In the genomic region with DNA sequence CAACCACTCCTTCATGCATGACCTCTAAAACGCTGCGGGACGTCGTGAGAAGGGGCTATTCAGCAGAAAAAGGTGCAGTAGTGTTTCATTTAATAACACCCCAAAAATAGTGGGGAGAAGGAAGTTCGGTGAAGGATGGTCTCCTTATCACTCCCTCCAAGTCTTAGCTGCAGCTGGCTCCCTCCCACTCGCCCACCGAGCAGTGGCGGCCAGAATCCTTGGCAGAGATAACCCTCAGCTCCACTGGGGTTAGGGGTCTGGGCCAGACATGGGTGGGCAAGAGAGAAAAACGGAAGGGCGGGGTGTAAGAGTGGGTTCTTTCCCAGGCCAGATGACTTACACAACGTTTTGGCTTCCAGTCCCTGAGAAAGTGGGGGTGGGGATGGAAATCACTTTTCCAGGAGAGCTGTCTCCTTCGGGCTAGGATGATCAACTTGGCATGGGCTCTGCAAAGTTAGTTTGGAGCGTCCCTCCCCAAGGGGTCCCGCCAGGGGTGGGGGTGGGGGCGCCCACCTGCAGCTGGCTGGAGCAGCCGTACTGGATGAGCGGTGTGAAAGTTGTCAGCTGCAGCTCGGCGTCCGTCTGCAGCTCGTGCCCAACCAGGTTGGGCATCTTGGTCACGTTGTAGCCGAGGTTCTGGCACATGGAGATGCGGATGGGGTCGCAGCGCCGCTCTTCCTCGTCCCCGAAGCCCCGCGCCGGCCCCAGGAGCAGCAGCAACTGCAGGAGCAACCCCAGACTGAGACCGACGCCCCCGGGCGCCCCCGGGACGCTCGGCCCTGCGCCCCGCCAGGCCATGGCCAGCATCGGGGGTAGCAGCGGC, we compare ENCODE assay signal across 1 cellular context.
A peak's percentile ranks its signal among the peaks of the same experiment; 100 is the strongest.
TF ChIP-seq lines count a peak whose summit lies in the region.

No MANE protein-coding gene starts in this region.

TF ChIP-seq in H1, 55 proteins besides CTCF, POLR2A, EP300 and RAD21 (continued from another document):
- no peak for TF ChIP-seq BRCA1 (IDR thresholded peaks at IDR 0.05; ENCODE audit: low read depth, low read length)
- TF ChIP-seq POU5F1 (IDR thresholded peaks at IDR 0.05; ENCODE audit: low read depth, low read length), result no peak
- TF ChIP-seq JUN (IDR thresholded peaks at IDR 0.05; ENCODE audit: low read depth, low read length), result no peak
- TF ChIP-seq, protein P1, sequence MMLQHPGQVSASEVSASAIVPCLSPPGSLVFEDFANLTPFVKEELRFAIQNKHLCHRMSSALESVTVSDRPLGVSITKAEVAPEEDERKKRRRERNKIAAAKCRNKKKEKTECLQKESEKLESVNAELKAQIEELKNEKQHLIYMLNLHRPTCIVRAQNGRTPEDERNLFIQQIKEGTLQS (IDR thresholded peaks at IDR 0.05; ENCODE audit: insufficient read depth, low read depth, low read length), result no peak
- TF ChIP-seq SAP30 (IDR thresholded peaks at IDR 0.05; ENCODE audit: insufficient read depth, insufficient replicate concordance, low read length), result no peak
- TF ChIP-seq POLR2AphosphoS5 (IDR thresholded peaks at IDR 0.05; ENCODE audit: low read depth, low read length), result no peak; the same call in 1 of the 2 replicates
- no peak for TF ChIP-seq NANOG (IDR thresholded peaks at IDR 0.05; ENCODE audit: insufficient read depth, low read depth, low read length, poor library complexity, severe bottlenecking)
- TF ChIP-seq TCF12 (IDR thresholded peaks at IDR 0.05; ENCODE audit: low read depth, low read length), result 0 out of 2 replicates have a peak, but pooled peaks have one; percentile 40
- TF ChIP-seq JUND (IDR thresholded peaks at IDR 0.05; ENCODE audit: low read length), result no peak
- no peak for TF ChIP-seq CREB1 (IDR thresholded peaks at IDR 0.05)
- TF ChIP-seq CHD1 (IDR thresholded peaks at IDR 0.05; ENCODE audit: low read depth, low read length), result no peak
- no peak for TF ChIP-seq SRF (IDR thresholded peaks at IDR 0.05; ENCODE audit: low read depth, low read length)
- TF ChIP-seq ASH2L (IDR thresholded peaks at IDR 0.05; ENCODE audit: low read length), result no peak
- no peak for TF ChIP-seq CBX8 (IDR thresholded peaks at IDR 0.05; ENCODE audit: borderline replicate concordance, low read depth, low read length)
- TF ChIP-seq PHF8 (conservative IDR thresholded peaks at IDR 0.05; ENCODE audit: low read depth, low read length), result no peak
- TF ChIP-seq SIN3A (conservative IDR thresholded peaks at IDR 0.05 in 1 of 2, IDR thresholded peaks at IDR 0.05 in 1 of 2; ENCODE audit: low read depth in 1 of 2, low read length in 2 of 2), result no peak
- no peak for TF ChIP-seq SP1 (IDR thresholded peaks at IDR 0.05; ENCODE audit: low read depth, low read length)
- TF ChIP-seq, protein P2, sequence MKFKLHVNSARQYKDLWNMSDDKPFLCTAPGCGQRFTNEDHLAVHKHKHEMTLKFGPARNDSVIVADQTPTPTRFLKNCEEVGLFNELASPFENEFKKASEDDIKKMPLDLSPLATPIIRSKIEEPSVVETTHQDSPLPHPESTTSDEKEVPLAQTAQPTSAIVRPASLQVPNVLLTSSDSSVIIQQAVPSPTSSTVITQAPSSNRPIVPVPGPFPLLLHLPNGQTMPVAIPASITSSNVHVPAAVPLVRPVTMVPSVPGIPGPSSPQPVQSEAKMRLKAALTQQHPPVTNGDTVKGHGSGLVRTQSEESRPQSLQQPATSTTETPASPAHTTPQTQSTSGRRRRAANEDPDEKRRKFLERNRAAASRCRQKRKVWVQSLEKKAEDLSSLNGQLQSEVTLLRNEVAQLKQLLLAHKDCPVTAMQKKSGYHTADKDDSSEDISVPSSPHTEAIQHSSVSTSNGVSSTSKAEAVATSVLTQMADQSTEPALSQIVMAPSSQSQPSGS (IDR thresholded peaks at IDR 0.05; ENCODE audit: low read length), result no peak
- TF ChIP-seq GABPA (IDR thresholded peaks at IDR 0.05; ENCODE audit: borderline replicate concordance, insufficient read depth, low read length), result no peak
- peak; percentile 41; the same call in 1 of the 2 replicates for TF ChIP-seq KDM1A (IDR thresholded peaks at IDR 0.05; ENCODE audit: borderline replicate concordance, low read length)
- peak; percentile 79 for TF ChIP-seq KDM4A (IDR thresholded peaks at IDR 0.05; ENCODE audit: low read depth, low read length, severe bottlenecking)
- no peak for TF ChIP-seq CEBPB (IDR thresholded peaks at IDR 0.05; ENCODE audit: low read depth, low read length)
- TF ChIP-seq NRF1 (IDR thresholded peaks at IDR 0.05; ENCODE audit: low read depth, low read length), result no peak
- TF ChIP-seq CTBP2 (IDR thresholded peaks at IDR 0.05; ENCODE audit: borderline replicate concordance, insufficient read depth, insufficient read length, low read length), result no peak
- 0 out of 2 replicates have a peak, but pooled peaks have one; percentile 19 for TF ChIP-seq EGR1 (IDR thresholded peaks at IDR 0.05; ENCODE audit: borderline replicate concordance, low read depth, low read length)
- TF ChIP-seq, protein P3, sequence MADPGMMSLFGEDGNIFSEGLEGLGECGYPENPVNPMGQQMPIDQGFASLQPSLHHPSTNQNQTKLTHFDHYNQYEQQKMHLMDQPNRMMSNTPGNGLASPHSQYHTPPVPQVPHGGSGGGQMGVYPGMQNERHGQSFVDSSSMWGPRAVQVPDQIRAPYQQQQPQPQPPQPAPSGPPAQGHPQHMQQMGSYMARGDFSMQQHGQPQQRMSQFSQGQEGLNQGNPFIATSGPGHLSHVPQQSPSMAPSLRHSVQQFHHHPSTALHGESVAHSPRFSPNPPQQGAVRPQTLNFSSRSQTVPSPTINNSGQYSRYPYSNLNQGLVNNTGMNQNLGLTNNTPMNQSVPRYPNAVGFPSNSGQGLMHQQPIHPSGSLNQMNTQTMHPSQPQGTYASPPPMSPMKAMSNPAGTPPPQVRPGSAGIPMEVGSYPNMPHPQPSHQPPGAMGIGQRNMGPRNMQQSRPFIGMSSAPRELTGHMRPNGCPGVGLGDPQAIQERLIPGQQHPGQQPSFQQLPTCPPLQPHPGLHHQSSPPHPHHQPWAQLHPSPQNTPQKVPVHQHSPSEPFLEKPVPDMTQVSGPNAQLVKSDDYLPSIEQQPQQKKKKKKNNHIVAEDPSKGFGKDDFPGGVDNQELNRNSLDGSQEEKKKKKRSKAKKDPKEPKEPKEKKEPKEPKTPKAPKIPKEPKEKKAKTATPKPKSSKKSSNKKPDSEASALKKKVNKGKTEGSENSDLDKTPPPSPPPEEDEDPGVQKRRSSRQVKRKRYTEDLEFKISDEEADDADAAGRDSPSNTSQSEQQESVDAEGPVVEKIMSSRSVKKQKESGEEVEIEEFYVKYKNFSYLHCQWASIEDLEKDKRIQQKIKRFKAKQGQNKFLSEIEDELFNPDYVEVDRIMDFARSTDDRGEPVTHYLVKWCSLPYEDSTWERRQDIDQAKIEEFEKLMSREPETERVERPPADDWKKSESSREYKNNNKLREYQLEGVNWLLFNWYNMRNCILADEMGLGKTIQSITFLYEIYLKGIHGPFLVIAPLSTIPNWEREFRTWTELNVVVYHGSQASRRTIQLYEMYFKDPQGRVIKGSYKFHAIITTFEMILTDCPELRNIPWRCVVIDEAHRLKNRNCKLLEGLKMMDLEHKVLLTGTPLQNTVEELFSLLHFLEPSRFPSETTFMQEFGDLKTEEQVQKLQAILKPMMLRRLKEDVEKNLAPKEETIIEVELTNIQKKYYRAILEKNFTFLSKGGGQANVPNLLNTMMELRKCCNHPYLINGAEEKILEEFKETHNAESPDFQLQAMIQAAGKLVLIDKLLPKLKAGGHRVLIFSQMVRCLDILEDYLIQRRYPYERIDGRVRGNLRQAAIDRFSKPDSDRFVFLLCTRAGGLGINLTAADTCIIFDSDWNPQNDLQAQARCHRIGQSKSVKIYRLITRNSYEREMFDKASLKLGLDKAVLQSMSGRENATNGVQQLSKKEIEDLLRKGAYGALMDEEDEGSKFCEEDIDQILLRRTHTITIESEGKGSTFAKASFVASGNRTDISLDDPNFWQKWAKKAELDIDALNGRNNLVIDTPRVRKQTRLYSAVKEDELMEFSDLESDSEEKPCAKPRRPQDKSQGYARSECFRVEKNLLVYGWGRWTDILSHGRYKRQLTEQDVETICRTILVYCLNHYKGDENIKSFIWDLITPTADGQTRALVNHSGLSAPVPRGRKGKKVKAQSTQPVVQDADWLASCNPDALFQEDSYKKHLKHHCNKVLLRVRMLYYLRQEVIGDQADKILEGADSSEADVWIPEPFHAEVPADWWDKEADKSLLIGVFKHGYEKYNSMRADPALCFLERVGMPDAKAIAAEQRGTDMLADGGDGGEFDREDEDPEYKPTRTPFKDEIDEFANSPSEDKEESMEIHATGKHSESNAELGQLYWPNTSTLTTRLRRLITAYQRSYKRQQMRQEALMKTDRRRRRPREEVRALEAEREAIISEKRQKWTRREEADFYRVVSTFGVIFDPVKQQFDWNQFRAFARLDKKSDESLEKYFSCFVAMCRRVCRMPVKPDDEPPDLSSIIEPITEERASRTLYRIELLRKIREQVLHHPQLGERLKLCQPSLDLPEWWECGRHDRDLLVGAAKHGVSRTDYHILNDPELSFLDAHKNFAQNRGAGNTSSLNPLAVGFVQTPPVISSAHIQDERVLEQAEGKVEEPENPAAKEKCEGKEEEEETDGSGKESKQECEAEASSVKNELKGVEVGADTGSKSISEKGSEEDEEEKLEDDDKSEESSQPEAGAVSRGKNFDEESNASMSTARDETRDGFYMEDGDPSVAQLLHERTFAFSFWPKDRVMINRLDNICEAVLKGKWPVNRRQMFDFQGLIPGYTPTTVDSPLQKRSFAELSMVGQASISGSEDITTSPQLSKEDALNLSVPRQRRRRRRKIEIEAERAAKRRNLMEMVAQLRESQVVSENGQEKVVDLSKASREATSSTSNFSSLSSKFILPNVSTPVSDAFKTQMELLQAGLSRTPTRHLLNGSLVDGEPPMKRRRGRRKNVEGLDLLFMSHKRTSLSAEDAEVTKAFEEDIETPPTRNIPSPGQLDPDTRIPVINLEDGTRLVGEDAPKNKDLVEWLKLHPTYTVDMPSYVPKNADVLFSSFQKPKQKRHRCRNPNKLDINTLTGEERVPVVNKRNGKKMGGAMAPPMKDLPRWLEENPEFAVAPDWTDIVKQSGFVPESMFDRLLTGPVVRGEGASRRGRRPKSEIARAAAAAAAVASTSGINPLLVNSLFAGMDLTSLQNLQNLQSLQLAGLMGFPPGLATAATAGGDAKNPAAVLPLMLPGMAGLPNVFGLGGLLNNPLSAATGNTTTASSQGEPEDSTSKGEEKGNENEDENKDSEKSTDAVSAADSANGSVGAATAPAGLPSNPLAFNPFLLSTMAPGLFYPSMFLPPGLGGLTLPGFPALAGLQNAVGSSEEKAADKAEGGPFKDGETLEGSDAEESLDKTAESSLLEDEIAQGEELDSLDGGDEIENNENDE (IDR thresholded peaks at IDR 0.05; ENCODE audit: insufficient replicate concordance, low read length), result no peak
- TF ChIP-seq TEAD4 (IDR thresholded peaks at IDR 0.05; ENCODE audit: low read depth, low read length), result peak; percentile 56; the same call in 1 of the 2 replicates
- TF ChIP-seq SIX5 (IDR thresholded peaks at IDR 0.05; ENCODE audit: low read depth, low read length), result no peak
- no peak for TF ChIP-seq FOSL1 (IDR thresholded peaks at IDR 0.05; ENCODE audit: insufficient read depth, low read depth, low read length)
- no peak for TF ChIP-seq KDM5A (IDR thresholded peaks at IDR 0.05; ENCODE audit: low read length)
- no peak for TF ChIP-seq SP2 (IDR thresholded peaks at IDR 0.05; ENCODE audit: low read length)
- TF ChIP-seq GTF2F1 (IDR thresholded peaks at IDR 0.05; ENCODE audit: borderline replicate concordance, low read depth, low read length), result no peak
- TF ChIP-seq HDAC2 (IDR thresholded peaks at IDR 0.05; ENCODE audit: borderline replicate concordance in 1 of 2, low read depth in 2 of 2, low read length in 2 of 2), result peak in 1 of 2 experiments; percentile 95; a peak in 2 of 4 replicates
- no peak for TF ChIP-seq HDAC6 (IDR thresholded peaks at IDR 0.05; ENCODE audit: low read depth, low read length)
- TF ChIP-seq, protein P4, sequence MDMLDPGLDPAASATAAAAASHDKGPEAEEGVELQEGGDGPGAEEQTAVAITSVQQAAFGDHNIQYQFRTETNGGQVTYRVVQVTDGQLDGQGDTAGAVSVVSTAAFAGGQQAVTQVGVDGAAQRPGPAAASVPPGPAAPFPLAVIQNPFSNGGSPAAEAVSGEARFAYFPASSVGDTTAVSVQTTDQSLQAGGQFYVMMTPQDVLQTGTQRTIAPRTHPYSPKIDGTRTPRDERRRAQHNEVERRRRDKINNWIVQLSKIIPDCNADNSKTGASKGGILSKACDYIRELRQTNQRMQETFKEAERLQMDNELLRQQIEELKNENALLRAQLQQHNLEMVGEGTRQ (IDR thresholded peaks at IDR 0.05; ENCODE audit: low read length), result no peak
- TF ChIP-seq SIRT6 (IDR thresholded peaks at IDR 0.05; ENCODE audit: low read length), result no peak
- TF ChIP-seq, protein P5, sequence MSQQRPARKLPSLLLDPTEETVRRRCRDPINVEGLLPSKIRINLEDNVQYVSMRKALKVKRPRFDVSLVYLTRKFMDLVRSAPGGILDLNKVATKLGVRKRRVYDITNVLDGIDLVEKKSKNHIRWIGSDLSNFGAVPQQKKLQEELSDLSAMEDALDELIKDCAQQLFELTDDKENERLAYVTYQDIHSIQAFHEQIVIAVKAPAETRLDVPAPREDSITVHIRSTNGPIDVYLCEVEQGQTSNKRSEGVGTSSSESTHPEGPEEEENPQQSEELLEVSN (IDR thresholded peaks at IDR 0.05), result peak; percentile 99
- no peak for TF ChIP-seq RFX5 (IDR thresholded peaks at IDR 0.05; ENCODE audit: borderline replicate concordance, low read depth, low read length)
- peak; percentile 29; the same call in 1 of the 2 replicates for TF ChIP-seq RBBP5 (IDR thresholded peaks at IDR 0.05; ENCODE audit: borderline replicate concordance, low read depth, low read length)
- no peak for TF ChIP-seq BCL11A (IDR thresholded peaks at IDR 0.05; ENCODE audit: low read depth in 2 of 2, low read length in 2 of 2)
- TF ChIP-seq SP4 (IDR thresholded peaks at IDR 0.05; ENCODE audit: low read length), result no peak
- no peak for TF ChIP-seq TAF7 (optimal IDR thresholded peaks at IDR 0.05; ENCODE audit: borderline replicate concordance, low read depth, low read length)
